Comparison of ENCODE assay signal across 8 cellular contexts in genomic region chr2:27050996-27051901, GRCh38. TPM values are rescaled to one million over a fixed set of nuclear protein-coding genes. Genes with fewer than 3 reads are reported as not detected.
DNase-seq lines count a peak whose midpoint lies in the region; ATAC-seq and TF ChIP-seq lines count a peak whose summit lies in the region.

Gene AGBL5, plus strand, starts transcription at chr2:27051668. Its CDS starts 1,291 bp downstream, at chr2:27052959.

- intact Hi-C loops in left ventricle myocardium inferior (cut with micrococcal nuclease) = no loop called here

- peaks cover 27% of the 10 kb centered on the region for H3K36me3 ChIP-seq in left ventricle myocardium inferior

- H3K9me3 Mint-ChIP-seq in progenitor cell of endocrine pancreas (ENCODE audit: low read depth) = no peaks in the 10 kb centered on the region

- H3K4me3 ChIP-seq in left ventricle myocardium inferior = peak within 1 kb of the TSS; percentile 97

- H3K27ac Mint-ChIP-seq in T-helper 17 cell = peak within 1 kb of the TSS; percentile 98
- H3K27ac Mint-ChIP-seq in progenitor cell of endocrine pancreas = peak within 1 kb of the TSS; percentile 100

- H3K27me3 ChIP-seq in left ventricle myocardium inferior (ENCODE audit: low read depth) = no peaks in the 10 kb centered on the region

- H3K27me3 Mint-ChIP-seq in T-helper 17 cell = peaks cover 5% of the 10 kb centered on the region
- H3K27me3 Mint-ChIP-seq in progenitor cell of endocrine pancreas = no peaks in the 10 kb centered on the region

- DNase-seq in NCI-H187 (lab: John Stamatoyannopoulos, UW) (peak; percentile 89 to 95), T-helper 17 cell (peak; percentile 86 to 96 (median 93)), amniotic stem cell (lab: John Stamatoyannopoulos, UW) (peak; percentile 74), left ventricle myocardium inferior (peak; percentile 95), progenitor cell of endocrine pancreas (ENCODE audit: low spot score, unreplicated experiment) (peak; percentile 86), ureter (ENCODE audit: low spot score) (peak; percentile 97)

- TF ChIP-seq CTCF in left ventricle myocardium inferior (IDR thresholded peaks at IDR 0.05; ENCODE audit: borderline replicate concordance) (no peak), progenitor cell of endocrine pancreas (IDR thresholded peaks at IDR 0.05; ENCODE audit: unreplicated experiment) (no peak)

- H3K36me3 Mint-ChIP-seq in T-helper 17 cell (ENCODE audit: low read depth) (peaks cover 3% of the 10 kb centered on the region), progenitor cell of endocrine pancreas (ENCODE audit: insufficient read depth) (peaks cover 19% of the 10 kb centered on the region)

- H3K4me1 ChIP-seq in left ventricle myocardium inferior = peaks cover 29% of the 10 kb centered on the region

- H3K4me1 Mint-ChIP-seq in T-helper 17 cell (peaks cover 32% of the 10 kb centered on the region), progenitor cell of endocrine pancreas (ENCODE audit: low read depth) (peaks cover 13% of the 10 kb centered on the region)

- H3K9me3 ChIP-seq in T-helper 17 cell (ENCODE audit: control insufficient read depth, low read length, poor library complexity, severe bottlenecking) = no peaks in the 10 kb centered on the region
- H3K9me3 ChIP-seq in left ventricle myocardium inferior (replicated peaks) = no peaks in the 10 kb centered on the region

- peak within 1 kb of the TSS; percentile 96 for H3K27ac ChIP-seq in left ventricle myocardium inferior (replicated peaks)

- ATAC-seq in GM18502 (IDR thresholded peaks at IDR 0.05; ENCODE audit: poor library complexity, unreplicated experiment) (peak; percentile 76), HG02943 (IDR thresholded peaks at IDR 0.05; ENCODE audit: low read depth, unreplicated experiment) (peak; percentile 65), T-helper 17 cell (peak; percentile 79)

- peak within 1 kb of the TSS; percentile 86 for H3K4me3 Mint-ChIP-seq in T-helper 17 cell
- H3K4me3 Mint-ChIP-seq in progenitor cell of endocrine pancreas (ENCODE audit: low read depth) = peak within 1 kb of the TSS; percentile 93

RNA-seq across cellular contexts. Expression of gene AGBL5, which starts in this region (rescaled TPM):
- 10 to 100 TPM in 1 of 2 donors, 1 to 10 TPM in 1; 8.9 to 10.7 TPM for total RNA-seq in T-helper 17 cell
- 10.0 TPM for total RNA-seq in left ventricle myocardium inferior
- 58.7 and 60.2 TPM in 2 replicates for total RNA-seq in progenitor cell of endocrine pancreas
- total RNA-seq in ureter = 22.0 TPM

Comparison
In these comparisons a context has a peak if more than half of its experiments do, and no peak if none do; other contexts are left out.
1. Peak in every context shown above with its lines: DNase-seq, ATAC-seq, H3K4me3 ChIP-seq and H3K27ac ChIP-seq.